Comparison of ENCODE assay signal across 8 cellular contexts in genomic region chr10:78211476-78212110, GRCh38.
DNase-seq lines count a peak whose midpoint lies in the region; ATAC-seq and TF ChIP-seq lines count a peak whose summit lies in the region.

No MANE protein-coding gene starts in this region.

- TF ChIP-seq CTCF in coronary artery (IDR thresholded peaks at IDR 0.05), result peak; percentile 29

- H3K4me3 ChIP-seq in coronary artery, result no peak overlapping the region

- DNase-seq in A172 (ENCODE audit: low spot score) (peak; percentile 81), G401 (ENCODE audit: low spot score) (peak; percentile 46), NCI-H82 treated with DMSO at 0.1 percent for 48 hours (lab: John Stamatoyannopoulos, UW; ENCODE audit: unreplicated experiment) (peak; percentile 12), coronary artery (ENCODE audit: low spot score) (no peak), lung microvascular endothelial cell (ENCODE audit: low read depth in 2 of 2) (peak; percentile 62 to 70)
- DNase-seq in activated CD4-positive, CD25-positive, alpha-beta regulatory T cell (lab: John Stamatoyannopoulos, UW), result no peak

- ATAC-seq in GM18502 (IDR thresholded peaks at IDR 0.05; ENCODE audit: poor library complexity, unreplicated experiment) (no peak), GM21528 (IDR thresholded peaks at IDR 0.05; ENCODE audit: low FRiP score, unreplicated experiment) (no peak)

- H3K27ac ChIP-seq in coronary artery, result no peak overlapping the region

- in situ Hi-C loops in G401 (cut with HindIII; ENCODE audit: low sequenced_read_pairs), result no loop called here

Comparison
In these comparisons a context has a peak if more than half of its experiments do, and no peak if none do; other contexts are left out.
1. DNase-seq: peak in A172 (single experiment), G401 (single experiment), NCI-H82 treated with DMSO at 0.1 percent for 48 hours (single experiment) and lung microvascular endothelial cell (2 of 2); none in coronary artery (single experiment) and activated CD4-positive, CD25-positive, alpha-beta regulatory T cell (0 of 4).